ENCODE assay signal across 8 cellular contexts in genomic region chr11:17979770-17980371, GRCh38. TPM values are rescaled to one million over a fixed set of nuclear protein-coding genes. Genes with fewer than 3 reads are reported as not detected.
A peak's percentile ranks its signal among the peaks of the same experiment; 100 is the strongest.
DNase-seq lines count a peak whose midpoint lies in the region; ATAC-seq, FAIRE-seq and TF ChIP-seq lines count a peak whose summit lies in the region.

No MANE protein-coding gene starts in this region.

- no peaks in the 10 kb centered on the region for H3K27me3 Mint-ChIP-seq in CD14-positive monocyte (ENCODE audit: low read depth in 3 of 3)

- no peak for FAIRE-seq in pancreas (lab: Jason Lieb, UNC)

- no peaks in the 10 kb centered on the region for H3K4me1 Mint-ChIP-seq in CD14-positive monocyte

- H3K4me3 ChIP-seq in foreskin fibroblast (ENCODE audit: low read depth in 1 of 2, low read length in 2 of 2) (no peak overlapping the region), pancreas (no peak overlapping the region)

- no peak overlapping the region for H3K4me3 Mint-ChIP-seq in CD14-positive monocyte

- H3K9me3 ChIP-seq in pancreas, result no peaks in the 10 kb centered on the region

- TF ChIP-seq CTCF in CD14-positive monocyte (IDR thresholded peaks at IDR 0.05) (peak; percentile 98), foreskin fibroblast (IDR thresholded peaks at IDR 0.05; ENCODE audit: low read depth, low read length) (peak; percentile 88), pancreas (IDR thresholded peaks at IDR 0.05) (peak; percentile 88 to 95 (median 93))

- H3K27ac ChIP-seq in pancreas, result no peak overlapping the region

- H3K27me3 ChIP-seq in pancreas, result no peaks in the 10 kb centered on the region

- ATAC-seq in pancreas (peak; percentile 60 to 95 (median 85)), HG03565 (IDR thresholded peaks at IDR 0.05; ENCODE audit: unreplicated experiment) (no peak), HG03097 (IDR thresholded peaks at IDR 0.05; ENCODE audit: low FRiP score, unreplicated experiment) (no peak)

- H3K36me3 Mint-ChIP-seq in CD14-positive monocyte, result peaks cover 30 to 32% of the 10 kb centered on the region in 2 donors

- DNase-seq in CD14-positive monocyte (ENCODE audit: low spot score) (no peak), GM19240 (ENCODE audit: insufficient read length, low spot score) (peak; percentile 33), NCI-H460 (ENCODE audit: extremely low read depth, low read depth) (peak; percentile 26), activated T-cell treated with anti-CD3 and anti-CD28 coated beads for 48 hours (ENCODE audit: low read depth) (peak; percentile 2), foreskin fibroblast (peak in 1 of 2 donors; percentile 38), pancreas (peak in 1 of 6 donors; percentile 37)

- no peaks in the 10 kb centered on the region for H3K4me1 ChIP-seq in pancreas

- WGBS in pancreas, 2 donors, result 28 to 32% methylated on average over 7 of the region's 7 CpGs

- no peaks in the 10 kb centered on the region for H3K36me3 ChIP-seq in pancreas

- peak overlapping the region in 1 of 7 donors; percentile 31 for H3K27ac Mint-ChIP-seq in CD14-positive monocyte

- H3K9me3 Mint-ChIP-seq in CD14-positive monocyte, result peaks cover 0 to 7% (median 2%) of the 10 kb centered on the region in 7 donors

- intact Hi-C loops in CD14-positive monocyte (cut with micrococcal nuclease), result loop anchor here (2.0 to 5.0 kb wide), 2 partner anchors 248 to 249 kb away; partner anchors contain the start of gene KCNC1 (in 1 of the 2)
- intact Hi-C loops in pancreas (cut with DNase I), result loop anchor here (10.0 kb wide), 3 partner anchors 215 to 385 kb away; no protein-coding TSS in a partner anchor

RNA-seq across cellular contexts. Expression of gene SERGEF, which starts 33.0 kb away (rescaled TPM):
- polyA plus RNA-seq in CD14-positive monocyte, result 10 to 100 TPM; 33.3 to 33.7 TPM
- total RNA-seq in NCI-H460 (2014; rRNA removed; shearing (Covaris generic)), result 10.9 and 18.5 TPM in 2 replicates
- polyA plus RNA-seq in NCI-H460 (2014; cell fraction: nucleus; rRNA removed), result 15.2 and 42.9 TPM in 2 replicates
- total RNA-seq in pancreas, result 10 to 100 TPM; 17.8 to 29.6 (median 24.0) TPM
- 100 to 1,000 TPM in 1 of 2 donors, 10 to 100 TPM in 1; 51.9 to 101 TPM for polyA plus RNA-seq in pancreas

Comparison
In these comparisons a context has a peak if more than half of its experiments do, and no peak if none do; other contexts are left out.
1. ATAC-seq: peak in pancreas (4 of 4); none in HG03565 (single experiment) and HG03097 (single experiment).
2. Peak in every context shown above with its lines, with median percentiles within 50 percentile points of each other: CTCF ChIP-seq.